ENCODE assay signal across 17 cellular contexts in genomic region chr1:42981871-42982270, GRCh38. TPM values are rescaled to one million over a fixed set of nuclear protein-coding genes. Genes with fewer than 3 reads are reported as not detected.
DNase-seq lines count a peak whose midpoint lies in the region; ATAC-seq and TF ChIP-seq lines count a peak whose summit lies in the region.
"Had no signal": no experiment of that assay in that cellular context is flagged by ENCODE, and none has a peak within 500 bp of the region (broad histone marks: within the 10 kb centered on the region; RNA-seq: fewer than 3 reads in every experiment).

No MANE protein-coding gene starts in this region.

- H3K36me3 ChIP-seq in HAP-1 (replicated peaks) (no peaks in the 10 kb centered on the region), WERI-Rb-1 (no peaks in the 10 kb centered on the region), mesendoderm (ENCODE audit: control insufficient read depth, insufficient read depth, low read length) (no peaks in the 10 kb centered on the region), ovary (no peaks in the 10 kb centered on the region)
- H3K36me3 ChIP-seq: MG63 had no signal

- no peak overlapping the region for H3K4me2 ChIP-seq in mesendoderm (ENCODE audit: low read length)

- no peak overlapping the region for H3K9ac ChIP-seq in mesendoderm (ENCODE audit: low read length)

- H3K4ac ChIP-seq in mesendoderm (ENCODE audit: low read depth, low read length) = no peak overlapping the region

- H3K9me3 ChIP-seq in HAP-1 (no peaks in the 10 kb centered on the region), WERI-Rb-1 (ENCODE audit: severe bottlenecking) (no peaks in the 10 kb centered on the region), ovary (no peaks in the 10 kb centered on the region)
- H3K9me3 ChIP-seq: MG63 had no signal

- H3K4me3 ChIP-seq in HAP-1 = no peak overlapping the region
- H3K4me3 ChIP-seq in WERI-Rb-1 (ENCODE audit: low read depth, low read length) = no peak overlapping the region
- H3K4me3 ChIP-seq in mesendoderm (ENCODE audit: low read length) = no peak overlapping the region
- H3K4me3 ChIP-seq in ovary = no peak overlapping the region
- H3K4me3 ChIP-seq: MG63 had no signal

- no peak overlapping the region for H2BK5ac ChIP-seq in mesendoderm (ENCODE audit: low read length)

- H4K5ac ChIP-seq in mesendoderm (ENCODE audit: low read length) = no peak overlapping the region

- no peak overlapping the region for H3K18ac ChIP-seq in mesendoderm (ENCODE audit: low read length)

- H2AK5ac ChIP-seq in mesendoderm (ENCODE audit: low read length) = peak overlapping the region; percentile 84

- ATAC-seq in HG02798 (IDR thresholded peaks at IDR 0.05; ENCODE audit: poor library complexity, unreplicated experiment) (no peak), HG03520 (IDR thresholded peaks at IDR 0.05; ENCODE audit: unreplicated experiment) (no peak)
- ATAC-seq: SK-N-SH treated with all-trans-retinoic acid at 6 μM for 48 hours, T-cell had no signal

- in situ Hi-C loops in HAP-1 (cut with MboI; ENCODE audit: low sequenced_read_pairs) = no loop called here

- H2BK15ac ChIP-seq in mesendoderm (replicated peaks; ENCODE audit: low read depth) = no peak overlapping the region

- no peaks in the 10 kb centered on the region for H3K27me3 ChIP-seq in HAP-1 (ENCODE audit: low read depth)
- H3K27me3 ChIP-seq in WERI-Rb-1 (ENCODE audit: insufficient read depth, low read depth, severe bottlenecking) = no peaks in the 10 kb centered on the region
- H3K27me3 ChIP-seq in mesendoderm (ENCODE audit: insufficient read depth, low read length, poor library complexity) = no peaks in the 10 kb centered on the region
- H3K27me3 ChIP-seq in ovary = no peaks in the 10 kb centered on the region
- H3K27me3 ChIP-seq: MG63 had no signal

- peaks cover 35% of the 10 kb centered on the region for H3K4me1 ChIP-seq in HAP-1
- H3K4me1 ChIP-seq in mesendoderm (ENCODE audit: control insufficient read depth, low read depth, low read length) = peaks cover 26% of the 10 kb centered on the region
- H3K4me1 ChIP-seq in ovary (ENCODE audit: insufficient read depth) = no peaks in the 10 kb centered on the region

- DNase-seq in HAP-1 (ENCODE audit: low spot score in 2 of 2) = peak; percentile 88 to 95
- peak; percentile 52 for DNase-seq in WERI-Rb-1
- no peak for DNase-seq in mesendoderm
- no peak for DNase-seq in NCI-H1105 (lab: John Stamatoyannopoulos, UW)
- no peak for DNase-seq in ovary
- DNase-seq: CD4-positive, alpha-beta memory T cell; DMS79 treated with DMSO at 0.1 percent for 48 hours; Kasumi-1; MG63; NCI-H1092 treated with DMSO at 0.1 percent for 48 hours; NCI-H1694 treated with DMSO at 0.1 percent for 48 hours; RPMI8226; SHP77 treated with DMSO at 0.1 percent for 48 hours; T-cell had no signal

- no peaks in the 10 kb centered on the region for H3K79me1 ChIP-seq in mesendoderm (ENCODE audit: low read length)

- TF ChIP-seq EP300 in ovary (IDR thresholded peaks at IDR 0.05) = no peak

- no peak overlapping the region for H3K23ac ChIP-seq in mesendoderm (ENCODE audit: low read length)

- no peak overlapping the region for H2BK120ac ChIP-seq in mesendoderm (ENCODE audit: low read depth, low read length)

- H3K27ac ChIP-seq in WERI-Rb-1 (peak overlapping the region; percentile 29; the same call in 1 of the 2 replicates), mesendoderm (ENCODE audit: low read depth, low read length) (no peak overlapping the region), ovary (no peak overlapping the region)

- no peak overlapping the region for H4K8ac ChIP-seq in mesendoderm (ENCODE audit: low read depth, low read length)

- TF ChIP-seq CTCF in WERI-Rb-1 (IDR thresholded peaks at IDR 0.05; ENCODE audit: low read depth, low read length) = no peak
- TF ChIP-seq CTCF in ovary (IDR thresholded peaks at IDR 0.05) = no peak

- no CpG with 5 or more reads among the region's 6 CpGs for WGBS in mesendoderm (ENCODE audit: extremely low coverage, insufficient coverage, low lambda C conversion rate)
- 46 to 54% (median 53%) methylated on average over 6 of the region's 6 CpGs for WGBS in ovary, 3 donors

- TF ChIP-seq POLR2A in ovary (IDR thresholded peaks at IDR 0.05) = no peak

- H3K56ac ChIP-seq in mesendoderm (ENCODE audit: low read length) = no peak overlapping the region

- H3K79me2 ChIP-seq in mesendoderm (ENCODE audit: control insufficient read depth, insufficient read depth, low read length) = no peaks in the 10 kb centered on the region

- intact Hi-C loops in ovary (cut with DNase I) = no loop called here

RNA-seq across cellular contexts. Expression of gene SLC2A1, which starts 23.2 kb away (rescaled TPM):
- 253 TPM for polyA plus RNA-seq in mesendoderm (2013, experiment 1 of 2)
- polyA plus RNA-seq in mesendoderm (2013, experiment 2 of 2) = 262 TPM
- 10 to 100 TPM; 10.3 to 65.4 (median 26.0) TPM for total RNA-seq in ovary
- 10 to 100 TPM; 11.4 to 11.7 TPM for polyA plus RNA-seq in ovary

Comparison
In these comparisons a context has a peak if more than half of its experiments do, and no peak if none do; other contexts are left out.
1. DNase-seq: peak in HAP-1 (2 of 2) and WERI-Rb-1 (single experiment); none in mesendoderm (single experiment), NCI-H1105 (single experiment) and ovary (0 of 5).